Comparison of ENCODE assay signal across 33 cellular contexts in the genomic region with DNA sequence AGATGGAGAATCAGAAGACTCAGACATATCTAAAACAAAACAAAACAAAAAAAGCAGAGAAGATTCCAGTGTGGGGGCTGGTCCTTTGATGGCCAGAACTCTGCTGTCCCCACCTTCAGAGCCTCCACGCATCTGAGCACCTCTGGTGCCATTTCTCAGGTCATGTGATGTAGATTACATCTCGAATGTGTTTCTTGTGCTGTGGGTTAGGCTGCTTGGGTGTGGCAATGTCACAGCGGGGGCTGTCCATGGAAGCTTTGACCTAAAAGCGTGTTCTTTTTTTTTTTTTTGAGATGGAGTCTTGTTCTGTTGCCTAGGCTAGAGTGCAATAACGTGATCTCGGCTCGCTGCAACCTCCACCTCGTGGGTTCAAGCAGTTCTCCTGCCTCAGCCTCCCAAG. TPM values are rescaled to one million over a fixed set of nuclear protein-coding genes. Genes with fewer than 3 reads are reported as not detected.
DNase-seq lines count a peak whose midpoint lies in the region; ATAC-seq and TF ChIP-seq lines count a peak whose summit lies in the region.
"Had no signal": no experiment of that assay in that cellular context is flagged by ENCODE, and none has a peak within 500 bp of the region (broad histone marks: within the 10 kb centered on the region; RNA-seq: fewer than 3 reads in every experiment).

No MANE protein-coding gene starts in this region.

- H3K4me3 Mint-ChIP-seq in activated CD4-positive, alpha-beta T cell treated with anti-CD3 and anti-CD28 coated beads, Interleukin-2, amount 10 ng/mL, durations not matched to agents 7 days and 5 days, result peak overlapping the region; percentile 40
- H3K4me3 Mint-ChIP-seq in CD4-positive, CD25-positive, alpha-beta regulatory T cell, result peak overlapping the region; percentile 6 to 40 (median 38)
- H3K4me3 Mint-ChIP-seq in activated CD4-positive, alpha-beta memory T cell treated with anti-CD3 and anti-CD28 coated beads for 36 hours, result no peak overlapping the region
- peak overlapping the region; percentile 32 for H3K4me3 Mint-ChIP-seq in endothelial cell (ENCODE audit: unreplicated experiment)
- H3K4me3 Mint-ChIP-seq: B cell; mesothelial cell of epicardium; stimulated activated naive B cell treated with anti-CD40 and anti-IgM and Interleukin-4, amounts not matched to agents 10 μg/mL and 1 μg/mL and 100 μg/mL, for 72 hours had no signal

- peak overlapping the region; percentile 32 for H3K4me3 ChIP-seq in CD4-positive, CD25-positive, alpha-beta regulatory T cell (ENCODE audit: low read depth, low read length)
- H3K4me3 ChIP-seq: A549, GM12878, hepatocyte, left ventricle myocardium inferior, SJCRH30, spleen, testis, uterus had no signal

- DNase-seq in activated CD4-positive, alpha-beta T cell treated with anti-CD3 and anti-CD28 coated beads, Interleukin-2, amount 10 ng/mL, durations not matched to agents 7 days and 5 days, result peak; percentile 26
- DNase-seq in activated CD4-positive, alpha-beta T cell treated with anti-CD3 and anti-CD28 coated beads, Interleukin-2, amount 50 U/mL, for 48 hours, result no peak
- peak in 2 of 3 donors; percentile 25 to 41 for DNase-seq in CD4-positive, CD25-positive, alpha-beta regulatory T cell
- no peak for DNase-seq in activated CD4-positive, alpha-beta memory T cell treated with anti-CD3 and anti-CD28 coated beads for 36 hours
- DNase-seq in endothelial cell (ENCODE audit: low spot score) (no peak), NCI-H526 treated with DMSO at 0.1 percent for 48 hours (lab: John Stamatoyannopoulos, UW) (no peak), GF-D8 (lab: John Stamatoyannopoulos, UW) (no peak)
- no peak for DNase-seq in stimulated activated CD4-positive, alpha-beta T cell treated with anti-CD3 and anti-CD28 coated beads, Interleukin-12 subunit alpha, Interleukin-12 subunit beta, amount 100 ng/mL, for 4 hours
- DNase-seq: activated CD4-positive, alpha-beta T cell treated with anti-CD3 and anti-CD28 coated beads, Interleukin-2, amount 50 U/mL, for 1 hour; Calu3; cerebellar nuclear complex; foreskin keratinocyte; GOT3; Kasumi-1; left ventricle myocardium inferior; NCI-H1694; NCI-H2171; NCI-H510A treated with DMSO at 0.1 percent for 48 hours; SJCRH30; spleen; stimulated activated CD4-positive, alpha-beta T cell treated with anti-CD3 and anti-CD28 coated beads, Interleukin-4, amount 100 ng/mL, for 1 hour; stimulated activated naive B cell treated with anti-CD40 and anti-IgM and Interleukin-4, amounts not matched to agents 10 μg/mL and 1 μg/mL and 100 μg/mL, for 72 hours; testis; uterus had no signal

- no peaks in the 10 kb centered on the region for H3K9me3 ChIP-seq in CD4-positive, CD25-positive, alpha-beta regulatory T cell (ENCODE audit: control insufficient read depth in 2 of 2, low read length in 2 of 2)
- H3K9me3 ChIP-seq: A549, left ventricle myocardium inferior, SJCRH30, spleen, testis, uterus had no signal

- H3K36me3 Mint-ChIP-seq in activated CD4-positive, alpha-beta T cell treated with anti-CD3 and anti-CD28 coated beads, Interleukin-2, amount 10 ng/mL, durations not matched to agents 7 days and 5 days (ENCODE audit: low read depth), result peaks cover 68% of the 10 kb centered on the region
- peaks cover 62% of the 10 kb centered on the region for H3K36me3 Mint-ChIP-seq in CD4-positive, CD25-positive, alpha-beta regulatory T cell
- H3K36me3 Mint-ChIP-seq in activated CD4-positive, alpha-beta memory T cell treated with anti-CD3 and anti-CD28 coated beads for 36 hours, result peaks cover 30% of the 10 kb centered on the region
- peaks cover 51% of the 10 kb centered on the region for H3K36me3 Mint-ChIP-seq in endothelial cell (ENCODE audit: low read depth, unreplicated experiment)

- no peaks in the 10 kb centered on the region for H3K27me3 ChIP-seq in CD4-positive, CD25-positive, alpha-beta regulatory T cell (ENCODE audit: control insufficient read depth, insufficient read depth, low read length)
- H3K27me3 ChIP-seq: foreskin keratinocyte, hepatocyte, SJCRH30, spleen, testis, uterus had no signal

- intact Hi-C loops in activated CD4-positive, alpha-beta memory T cell treated with anti-CD3 and anti-CD28 coated beads for 36 hours (cut with micrococcal nuclease), result no loop called here

- H3K27me3 Mint-ChIP-seq in activated CD4-positive, alpha-beta T cell treated with anti-CD3 and anti-CD28 coated beads, Interleukin-2, amount 10 ng/mL, durations not matched to agents 7 days and 5 days, result no peaks in the 10 kb centered on the region
- H3K27me3 Mint-ChIP-seq in CD4-positive, CD25-positive, alpha-beta regulatory T cell, result no peaks in the 10 kb centered on the region
- no peaks in the 10 kb centered on the region for H3K27me3 Mint-ChIP-seq in activated CD4-positive, alpha-beta memory T cell treated with anti-CD3 and anti-CD28 coated beads for 36 hours
- H3K27me3 Mint-ChIP-seq in endothelial cell (ENCODE audit: unreplicated experiment), result peaks cover 15% of the 10 kb centered on the region
- H3K27me3 Mint-ChIP-seq: B cell; stimulated activated naive B cell treated with anti-CD40 and anti-IgM and Interleukin-4, amounts not matched to agents 10 μg/mL and 1 μg/mL and 100 μg/mL, for 72 hours had no signal

- no peak for TF ChIP-seq CTCF in endothelial cell (IDR thresholded peaks at IDR 0.05; ENCODE audit: unreplicated experiment)

- peak overlapping the region; percentile 50 for H3K27ac ChIP-seq in CD4-positive, CD25-positive, alpha-beta regulatory T cell (ENCODE audit: insufficient read depth, low read length, poor library complexity, severe bottlenecking)
- H3K27ac ChIP-seq: foreskin keratinocyte, hepatocyte, left ventricle myocardium inferior, SJCRH30, testis, uterus had no signal

- peaks cover 34% of the 10 kb centered on the region for H3K4me1 ChIP-seq in CD4-positive, CD25-positive, alpha-beta regulatory T cell (ENCODE audit: control insufficient read depth, insufficient read depth, low read length, poor library complexity, severe bottlenecking)
- H3K4me1 ChIP-seq: SJCRH30, uterus had no signal

- CTCF ChIA-PET in activated CD4-positive, alpha-beta T cell treated with anti-CD3 and anti-CD28 coated beads, Interleukin-2, amount 10 ng/mL, durations not matched to agents 7 days and 5 days (lab: Charles Lee), result interaction anchor here (0.6 to 1.6 kb wide), 4 partner anchors 9 to 905 kb away, joined by 3 to 7 read pairs (median 4); no protein-coding TSS in a partner anchor
- CTCF ChIA-PET in activated CD4-positive, alpha-beta memory T cell treated with anti-CD3 and anti-CD28 coated beads for 36 hours (lab: Charles Lee), result interaction anchor here (0.6 kb wide), 1 partner anchor 22 kb away, joined by 3 read pairs; no protein-coding TSS in a partner anchor

- ATAC-seq in CD4-positive, CD25-positive, alpha-beta regulatory T cell (ENCODE audit: low read depth in 2 of 2), result peak in 1 of 2 donors; percentile 29
- ATAC-seq: A549; activated naive CD4-positive, alpha-beta T cell treated with anti-CD3 and anti-CD28 coated beads, Interleukin-2, amount 50 U/mL, for 72 hours; esophagus mucosa; foreskin keratinocyte; GM12878; Panc1; right cardiac atrium; stimulated activated naive B cell treated with anti-CD40 and anti-IgM and Interleukin-4, amounts not matched to agents 10 μg/mL and 1 μg/mL and 100 μg/mL, for 72 hours had no signal

- peak overlapping the region; percentile 87 for H3K27ac Mint-ChIP-seq in activated CD4-positive, alpha-beta T cell treated with anti-CD3 and anti-CD28 coated beads, Interleukin-2, amount 10 ng/mL, durations not matched to agents 7 days and 5 days
- H3K27ac Mint-ChIP-seq in CD4-positive, CD25-positive, alpha-beta regulatory T cell, result peak overlapping the region; percentile 52 to 89 (median 77)
- peak overlapping the region; percentile 15 for H3K27ac Mint-ChIP-seq in activated CD4-positive, alpha-beta memory T cell treated with anti-CD3 and anti-CD28 coated beads for 36 hours
- no peak overlapping the region for H3K27ac Mint-ChIP-seq in endothelial cell (ENCODE audit: unreplicated experiment)
- H3K27ac Mint-ChIP-seq: B cell, mesothelial cell of epicardium had no signal

- peaks cover 69% of the 10 kb centered on the region for H3K36me3 ChIP-seq in CD4-positive, CD25-positive, alpha-beta regulatory T cell (ENCODE audit: control insufficient read depth, insufficient read depth, low read length)
- H3K36me3 ChIP-seq: uterus had no signal

- POLR2A ChIA-PET in activated CD4-positive, alpha-beta T cell treated with anti-CD3 and anti-CD28 coated beads, Interleukin-2, amount 10 ng/mL, durations not matched to agents 7 days and 5 days (lab: Charles Lee), result interaction anchor here (0.6 kb wide), 1 partner anchor 14 kb away, joined by 5 read pairs; no protein-coding TSS in a partner anchor
- POLR2A ChIA-PET in activated CD4-positive, alpha-beta memory T cell treated with anti-CD3 and anti-CD28 coated beads for 36 hours (lab: Charles Lee), result no interaction called here

- H3K9me3 Mint-ChIP-seq in activated CD4-positive, alpha-beta T cell treated with anti-CD3 and anti-CD28 coated beads, Interleukin-2, amount 10 ng/mL, durations not matched to agents 7 days and 5 days, result no peaks in the 10 kb centered on the region
- peaks cover 0 to 2% (median 0%) of the 10 kb centered on the region in 7 donors for H3K9me3 Mint-ChIP-seq in CD4-positive, CD25-positive, alpha-beta regulatory T cell
- H3K9me3 Mint-ChIP-seq in activated CD4-positive, alpha-beta memory T cell treated with anti-CD3 and anti-CD28 coated beads for 36 hours, result no peaks in the 10 kb centered on the region
- no peaks in the 10 kb centered on the region for H3K9me3 Mint-ChIP-seq in endothelial cell (ENCODE audit: unreplicated experiment)
- H3K9me3 Mint-ChIP-seq: activated naive CD4-positive, alpha-beta T cell treated with anti-CD3 and anti-CD28 coated beads, Interleukin-2, amount 50 U/mL, for 72 hours; mesothelial cell of epicardium; stimulated activated naive B cell treated with anti-CD40 and anti-IgM and Interleukin-4, amounts not matched to agents 10 μg/mL and 1 μg/mL and 100 μg/mL, for 72 hours had no signal

- H3K4me1 Mint-ChIP-seq in activated CD4-positive, alpha-beta T cell treated with anti-CD3 and anti-CD28 coated beads, Interleukin-2, amount 10 ng/mL, durations not matched to agents 7 days and 5 days, result peaks cover 62% of the 10 kb centered on the region
- peaks cover 12 to 45% (median 26%) of the 10 kb centered on the region in 4 donors for H3K4me1 Mint-ChIP-seq in CD4-positive, CD25-positive, alpha-beta regulatory T cell
- peaks cover 52% of the 10 kb centered on the region for H3K4me1 Mint-ChIP-seq in activated CD4-positive, alpha-beta memory T cell treated with anti-CD3 and anti-CD28 coated beads for 36 hours (ENCODE audit: low read depth)
- peaks cover 14% of the 10 kb centered on the region for H3K4me1 Mint-ChIP-seq in endothelial cell (ENCODE audit: unreplicated experiment)
- H3K4me1 Mint-ChIP-seq: mesothelial cell of epicardium had no signal

RNA-seq across cellular contexts. Expression of a gene that starts 51.2 kb away (rescaled TPM):
- total RNA-seq in activated CD4-positive, alpha-beta T cell treated with anti-CD3 and anti-CD28 coated beads, Interleukin-2, amount 10 ng/mL, durations not matched to agents 7 days and 5 days, result 10 to 100 TPM; 10.9 to 11.8 TPM
- 9.4 TPM for total RNA-seq in CD4-positive, CD25-positive, alpha-beta regulatory T cell
- 10 to 100 TPM in 3 of 4 donors, 1 to 10 TPM in 1; 8.9 to 19.3 (median 16.0) TPM for polyA plus RNA-seq in CD4-positive, CD25-positive, alpha-beta regulatory T cell
- total RNA-seq in activated CD4-positive, alpha-beta memory T cell treated with anti-CD3 and anti-CD28 coated beads for 36 hours, result 1 to 10 TPM; 9.3 to 9.4 TPM
- 0.21 TPM for total RNA-seq in endothelial cell (ENCODE audit: unreplicated experiment)

Comparison
In these comparisons a context has a peak if more than half of its experiments do, and no peak if none do; other contexts are left out.
1. DNase-seq: peak in activated CD4-positive, alpha-beta T cell treated with anti-CD3 and anti-CD28 coated beads, Interleukin-2, amount 10 ng/mL, durations not matched to agents 7 days and 5 days (single experiment) and CD4-positive, CD25-positive, alpha-beta regulatory T cell (2 of 3); none in activated CD4-positive, alpha-beta T cell treated with anti-CD3 and anti-CD28 coated beads, Interleukin-2, amount 50 U/mL, for 48 hours (0 of 2), activated CD4-positive, alpha-beta memory T cell treated with anti-CD3 and anti-CD28 coated beads for 36 hours (single experiment), endothelial cell (single experiment), NCI-H526 treated with DMSO at 0.1 percent for 48 hours (single experiment), stimulated activated CD4-positive, alpha-beta T cell treated with anti-CD3 and anti-CD28 coated beads, Interleukin-12 subunit alpha, Interleukin-12 subunit beta, amount 100 ng/mL, for 4 hours (single experiment) and GF-D8 (single experiment).